Comparison of ENCODE assay signal across 8 cellular contexts in the genomic region with DNA sequence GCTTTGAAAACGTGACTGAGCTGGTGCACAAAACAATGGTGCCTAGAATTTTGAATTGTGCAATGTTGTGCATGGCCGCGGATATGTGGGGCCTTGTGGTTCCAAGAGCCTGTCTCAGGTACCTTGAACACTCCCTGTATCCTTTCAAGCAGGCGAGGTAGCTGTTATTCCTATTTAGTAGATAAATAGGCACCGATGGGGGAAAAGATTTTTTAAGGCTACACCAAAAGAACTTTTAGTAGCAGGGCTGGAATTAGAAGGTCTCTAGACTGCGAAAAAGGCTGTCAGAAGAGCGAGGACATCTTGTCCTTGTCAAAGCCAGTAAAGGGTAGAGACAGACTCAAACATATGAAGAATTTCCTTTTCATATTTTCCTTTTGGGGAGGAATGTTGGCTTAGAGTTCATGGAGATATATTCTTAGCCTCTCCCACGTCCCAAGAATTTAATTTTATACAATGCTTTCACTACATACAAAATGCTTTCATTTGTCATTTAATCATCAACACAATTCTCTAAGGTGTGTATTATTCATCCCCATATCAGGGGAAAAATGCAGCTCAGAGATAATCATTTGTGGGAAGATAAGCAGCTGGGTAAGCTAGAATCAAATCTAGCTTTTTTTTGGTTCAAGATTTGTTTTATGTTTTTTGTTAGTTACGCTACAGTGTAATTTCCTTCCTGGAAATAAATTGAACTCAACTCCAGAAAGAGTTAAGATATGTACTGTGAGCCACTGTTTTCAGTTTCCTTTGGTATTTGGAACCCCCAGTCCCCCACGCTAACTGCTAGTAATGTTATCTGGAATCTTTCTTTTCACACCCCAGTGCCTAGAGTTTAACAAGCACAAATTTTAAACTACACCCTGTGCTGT. TPM values are rescaled to one million over a fixed set of nuclear protein-coding genes. Genes with fewer than 3 reads are reported as not detected.
A peak's percentile ranks its signal among the peaks of the same experiment; 100 is the strongest.
DNase-seq lines count a peak whose midpoint lies in the region; ATAC-seq and TF ChIP-seq lines count a peak whose summit lies in the region.

No MANE protein-coding gene starts in this region.

- in situ Hi-C loops in HAP-1 (cut with MboI; ENCODE audit: low sequenced_read_pairs): no loop called here

- H3K36me3 ChIP-seq in BJ (ENCODE audit: control insufficient read depth, insufficient read depth, low read length) (peaks cover 8% of the 10 kb centered on the region), HAP-1 (replicated peaks) (peaks cover 37% of the 10 kb centered on the region), skeletal muscle tissue (ENCODE audit: control insufficient read depth in 3 of 3, insufficient read depth in 3 of 3, low read length in 3 of 3) (peaks cover 24 to 28% (median 24%) of the 10 kb centered on the region in 3 donors)

- peak overlapping the region; percentile 99 to 100 (median 100) for H3K9ac ChIP-seq in skeletal muscle tissue (ENCODE audit: low read depth in 1 of 3, low read length in 3 of 3)

- POLR2A ChIA-PET in BJ (lab: Charles Lee): interaction anchor here (0.6 kb wide), 1 partner anchor 40 kb away, joined by 20 read pairs; no protein-coding TSS in a partner anchor

- H3K4me3 ChIP-seq in BJ (ENCODE audit: low read depth, low read length): peak overlapping the region; percentile 85
- peak overlapping the region; percentile 99 for H3K4me3 ChIP-seq in HAP-1
- peak overlapping the region; percentile 98 for H3K4me3 ChIP-seq in iPS-18c (ENCODE audit: insufficient read depth, low read depth, low read length)
- peak overlapping the region; percentile 86 to 94 (median 91) for H3K4me3 ChIP-seq in skeletal muscle tissue (ENCODE audit: low read length in 3 of 3)

- H3K27ac ChIP-seq in skeletal muscle tissue (ENCODE audit: low read depth, low read length): peak overlapping the region; percentile 100

- H3K27me3 ChIP-seq in BJ (ENCODE audit: control insufficient read depth, insufficient read depth, low read length) (no peaks in the 10 kb centered on the region), HAP-1 (ENCODE audit: low read depth) (no peaks in the 10 kb centered on the region), skeletal muscle tissue (ENCODE audit: control insufficient read depth in 3 of 3, insufficient read depth in 3 of 3, low read length in 3 of 3) (no peaks in the 10 kb centered on the region)

- DNase-seq in BJ (ENCODE audit: low read depth) (no peak), HAP-1 (ENCODE audit: low spot score in 2 of 2) (peak; percentile 29 to 46), RKO (ENCODE audit: low spot score) (peak; percentile 64), astrocyte of the hippocampus (ENCODE audit: low read depth, low spot score) (peak; percentile 69), GM20000 (ENCODE audit: low spot score) (no peak)

- TF ChIP-seq CTCF in BJ (IDR thresholded peaks at IDR 0.05; ENCODE audit: insufficient read depth, low read depth, low read length) (no peak), GM20000 (IDR thresholded peaks at IDR 0.05; ENCODE audit: extremely low read depth, missing control alignments) (no peak)

- CTCF ChIA-PET in BJ (lab: Yijun Ruan, JAX): interaction anchor here (0.6 to 2.6 kb wide), 4 partner anchors 9 to 680 kb away, joined by 3 to 9 read pairs (median 5); no protein-coding TSS in a partner anchor

- ATAC-seq in HG02571 (IDR thresholded peaks at IDR 0.05; ENCODE audit: unreplicated experiment): no peak

- H3K9me3 ChIP-seq in HAP-1 (no peaks in the 10 kb centered on the region), iPS-18c (ENCODE audit: control insufficient read depth, insufficient read depth, low read length) (no peaks in the 10 kb centered on the region), skeletal muscle tissue (ENCODE audit: control insufficient read depth in 3 of 3, low read length in 3 of 3) (no peaks in the 10 kb centered on the region)

- H3K4me1 ChIP-seq in HAP-1: peaks cover 19% of the 10 kb centered on the region
- H3K4me1 ChIP-seq in skeletal muscle tissue (ENCODE audit: control insufficient read depth in 3 of 3, insufficient read depth in 3 of 3, low read length in 3 of 3): peaks cover 35 to 60% (median 41%) of the 10 kb centered on the region in 3 donors

RNA-seq across cellular contexts. Expression of a gene that starts 1.7 kb away (rescaled TPM):
- 2,832 and 2,841 TPM in 2 replicates for polyA plus RNA-seq in BJ (2011; rRNA removed)
- 1,125 and 1,657 TPM in 2 replicates for polyA minus RNA-seq in BJ (2011; rRNA and poly(A)+ RNA removed)
- 3,240 TPM for total RNA-seq in skeletal muscle tissue

Comparison
In these comparisons a context has a peak if more than half of its experiments do, and no peak if none do; other contexts are left out.
1. DNase-seq: peak in HAP-1 (2 of 2), RKO (single experiment) and astrocyte of the hippocampus (single experiment); none in BJ (single experiment) and GM20000 (single experiment).
2. Peak in every context shown above with its lines, with median percentiles within 50 percentile points of each other: H3K4me3 ChIP-seq.